ENCODE assay signal across 21 cellular contexts in the genomic region with DNA sequence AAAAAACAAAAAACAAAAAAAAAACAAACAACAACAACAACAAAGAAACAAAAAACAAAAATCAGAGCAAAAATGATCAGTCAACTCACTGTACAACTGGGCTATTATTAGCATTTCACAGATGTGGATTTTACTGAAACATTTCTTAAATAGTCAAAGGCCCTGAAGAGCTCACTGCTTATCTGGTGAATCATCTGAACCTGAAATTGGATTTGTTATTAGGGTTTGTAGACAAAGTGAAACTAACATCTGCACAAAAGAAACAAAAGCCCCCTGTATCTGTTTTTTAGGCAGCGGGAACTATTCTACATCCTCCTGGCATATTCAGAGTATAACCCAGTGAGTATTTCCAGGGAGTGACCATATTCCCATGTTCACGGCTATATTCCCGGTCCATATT.
"Had no signal": no experiment of that assay in that cellular context is flagged by ENCODE, and none has a peak within 500 bp of the region (broad histone marks: within the 10 kb centered on the region; RNA-seq: fewer than 3 reads in every experiment).

No MANE protein-coding gene starts in this region.

- H3K9me3 ChIP-seq: body of pancreas had no signal

- H3K9me3 Mint-ChIP-seq: activated T-helper 1 cell treated with anti-CD3 and anti-CD28 coated beads, Interleukin-12 subunit alpha, Interleukin-12 subunit beta, Interleukin-2, Interleukin-4 antibody, amounts not matched to agents 30 ng/mL and 10 ng/mL and 1 ng/mL, durations not matched to agents 14 hours and 24 hours and 36 hours had no signal

- H3K4me1 Mint-ChIP-seq: activated CD4-positive, alpha-beta T cell treated with anti-CD3 and anti-CD28 coated beads for 36 hours; mesothelial cell of epicardium; nephron progenitor cell; WTC11 had no signal

- H3K27ac ChIP-seq: body of pancreas, dorsolateral prefrontal cortex had no signal

- H3K27me3 ChIP-seq: body of pancreas, dorsolateral prefrontal cortex had no signal

- H3K4me3 ChIP-seq: body of pancreas, dorsolateral prefrontal cortex, lung had no signal

- H3K36me3 Mint-ChIP-seq: activated naive CD8-positive, alpha-beta T cell; mesothelial cell of epicardium; stimulated activated naive B cell treated with anti-CD40 and anti-IgM and Interleukin-4, amounts not matched to agents 10 μg/mL and 1 μg/mL and 100 μg/mL, for 72 hours; WTC11 had no signal

- H3K4me1 ChIP-seq: body of pancreas had no signal

- H3K27ac Mint-ChIP-seq: activated CD4-positive, alpha-beta T cell treated with anti-CD3 and anti-CD28 coated beads for 36 hours; activated naive CD8-positive, alpha-beta T cell; mesothelial cell of epicardium; nephron progenitor cell; stimulated activated naive B cell treated with anti-CD40 and anti-IgM and Interleukin-4, amounts not matched to agents 10 μg/mL and 1 μg/mL and 100 μg/mL, for 72 hours; WTC11 had no signal

- H3K4me3 Mint-ChIP-seq: activated CD4-positive, alpha-beta T cell treated with anti-CD3 and anti-CD28 coated beads for 36 hours; activated naive CD8-positive, alpha-beta T cell; activated T-helper 1 cell treated with anti-CD3 and anti-CD28 coated beads, Interleukin-12 subunit alpha, Interleukin-12 subunit beta, Interleukin-2, Interleukin-4 antibody, amounts not matched to agents 30 ng/mL and 10 ng/mL and 1 ng/mL, durations not matched to agents 14 hours and 24 hours and 36 hours; mesothelial cell of epicardium; nephron progenitor cell; stimulated activated naive B cell treated with anti-CD40 and anti-IgM and Interleukin-4, amounts not matched to agents 10 μg/mL and 1 μg/mL and 100 μg/mL, for 72 hours; WTC11 had no signal

- FAIRE-seq: colon, frontal cortex, kidney had no signal

- H3K27me3 Mint-ChIP-seq: activated CD4-positive, alpha-beta T cell treated with anti-CD3 and anti-CD28 coated beads for 36 hours; activated naive CD8-positive, alpha-beta T cell had no signal

- DNase-seq: activated CD4-positive, alpha-beta T cell treated with anti-CD3 and anti-CD28 coated beads for 36 hours; activated CD4-positive, alpha-beta T cell treated with anti-CD3 and anti-CD28 coated beads, Interleukin-2, amount 50 U/mL, for 48 hours; activated T-cell treated with anti-CD3 and anti-CD28 coated beads for 4 hours; amygdala; body of pancreas; caudate nucleus; head of caudate nucleus; kidney; nephron progenitor cell; nucleus accumbens; stimulated activated naive B cell treated with anti-CD40 and anti-IgM and Interleukin-4, amounts not matched to agents 10 μg/mL and 1 μg/mL and 100 μg/mL, for 72 hours had no signal

- ATAC-seq: activated CD4-positive, alpha-beta T cell treated with anti-CD3 and anti-CD28 coated beads for 36 hours; body of pancreas; left lobe of liver; sciatic nerve; stimulated activated naive B cell treated with anti-CD40 and anti-IgM and Interleukin-4, amounts not matched to agents 10 μg/mL and 1 μg/mL and 100 μg/mL, for 72 hours; WTC11 had no signal
